Comparison of ENCODE assay signal across 2 cellular contexts in the genomic region with DNA sequence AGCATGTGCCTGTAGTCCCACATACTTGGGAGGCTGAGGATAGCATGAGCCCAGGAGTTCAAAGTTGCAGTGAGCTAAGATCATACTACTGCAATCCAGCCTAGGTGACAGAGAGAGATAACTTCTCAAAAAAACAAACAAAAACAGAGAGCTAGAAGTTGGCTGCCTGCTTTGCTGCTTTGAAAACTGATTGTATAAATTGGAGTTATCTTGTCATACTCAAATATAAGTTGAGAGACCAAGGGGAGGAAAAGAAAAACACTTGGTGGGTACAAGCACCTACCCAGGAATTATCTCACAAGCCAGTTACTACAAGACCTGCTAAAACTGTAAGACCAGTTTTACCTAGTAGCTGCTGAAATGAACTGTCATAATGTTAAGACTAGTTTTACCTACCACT.
TF ChIP-seq lines count a peak whose summit lies in the region.

No MANE protein-coding gene starts in this region.

TF ChIP-seq in HepG2, 621 proteins besides CTCF, POLR2A, EP300 and RAD21 (continued from another document):
- TF ChIP-seq FOXK2 (IDR thresholded peaks at IDR 0.05), result no peak
- TF ChIP-seq ZZZ3 (CRISPR knock-in tag; IDR thresholded peaks at IDR 0.05; ENCODE audit: borderline replicate concordance), result no peak
- TF ChIP-seq RFX1 (IDR thresholded peaks at IDR 0.05), result no peak
- TF ChIP-seq, protein P1, sequence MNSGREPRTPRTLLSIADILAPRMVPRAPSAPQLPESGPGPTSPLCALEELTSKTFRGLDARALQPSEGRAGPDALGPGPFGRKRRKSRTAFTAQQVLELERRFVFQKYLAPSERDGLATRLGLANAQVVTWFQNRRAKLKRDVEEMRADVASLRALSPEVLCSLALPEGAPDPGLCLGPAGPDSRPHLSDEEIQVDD (CRISPR knock-in tag; IDR thresholded peaks at IDR 0.05; ENCODE audit: borderline replicate concordance), result no peak
- no peak for TF ChIP-seq ARID2 (CRISPR knock-in tag; IDR thresholded peaks at IDR 0.05; ENCODE audit: borderline replicate concordance)
TF ChIP-seq in HepG2: peak in this region for 0.

TF ChIP-seq in IMR-90, 13 proteins besides CTCF, POLR2A, EP300 and RAD21 (continued from another document):
- no peak for TF ChIP-seq SMC3 (IDR thresholded peaks at IDR 0.05; ENCODE audit: low read depth, low read length)
- TF ChIP-seq, protein P2, sequence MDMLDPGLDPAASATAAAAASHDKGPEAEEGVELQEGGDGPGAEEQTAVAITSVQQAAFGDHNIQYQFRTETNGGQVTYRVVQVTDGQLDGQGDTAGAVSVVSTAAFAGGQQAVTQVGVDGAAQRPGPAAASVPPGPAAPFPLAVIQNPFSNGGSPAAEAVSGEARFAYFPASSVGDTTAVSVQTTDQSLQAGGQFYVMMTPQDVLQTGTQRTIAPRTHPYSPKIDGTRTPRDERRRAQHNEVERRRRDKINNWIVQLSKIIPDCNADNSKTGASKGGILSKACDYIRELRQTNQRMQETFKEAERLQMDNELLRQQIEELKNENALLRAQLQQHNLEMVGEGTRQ (IDR thresholded peaks at IDR 0.05; ENCODE audit: low read depth, low read length), result no peak
- TF ChIP-seq MXI1 (IDR thresholded peaks at IDR 0.05; ENCODE audit: borderline replicate concordance, low read depth, low read length), result no peak
- no peak for TF ChIP-seq BHLHE40 (IDR thresholded peaks at IDR 0.05; ENCODE audit: low read depth, low read length)
- no peak for TF ChIP-seq RCOR1 (IDR thresholded peaks at IDR 0.05; ENCODE audit: insufficient replicate concordance, low read length)
- no peak for TF ChIP-seq MAZ (IDR thresholded peaks at IDR 0.05; ENCODE audit: borderline replicate concordance, low read depth, low read length)
- TF ChIP-seq CHD1 (IDR thresholded peaks at IDR 0.05; ENCODE audit: low read depth, low read length), result no peak
- TF ChIP-seq RFX5 (IDR thresholded peaks at IDR 0.05; ENCODE audit: low read depth, low read length), result no peak
- TF ChIP-seq CEBPB (IDR thresholded peaks at IDR 0.05; ENCODE audit: low read depth, low read length), result no peak
- no peak for TF ChIP-seq MAFK (IDR thresholded peaks at IDR 0.05; ENCODE audit: low read depth, low read length)
TF ChIP-seq in IMR-90: peak in this region for 0.
